Comparison of ENCODE assay signal across 1 cellular context in the genomic region with DNA sequence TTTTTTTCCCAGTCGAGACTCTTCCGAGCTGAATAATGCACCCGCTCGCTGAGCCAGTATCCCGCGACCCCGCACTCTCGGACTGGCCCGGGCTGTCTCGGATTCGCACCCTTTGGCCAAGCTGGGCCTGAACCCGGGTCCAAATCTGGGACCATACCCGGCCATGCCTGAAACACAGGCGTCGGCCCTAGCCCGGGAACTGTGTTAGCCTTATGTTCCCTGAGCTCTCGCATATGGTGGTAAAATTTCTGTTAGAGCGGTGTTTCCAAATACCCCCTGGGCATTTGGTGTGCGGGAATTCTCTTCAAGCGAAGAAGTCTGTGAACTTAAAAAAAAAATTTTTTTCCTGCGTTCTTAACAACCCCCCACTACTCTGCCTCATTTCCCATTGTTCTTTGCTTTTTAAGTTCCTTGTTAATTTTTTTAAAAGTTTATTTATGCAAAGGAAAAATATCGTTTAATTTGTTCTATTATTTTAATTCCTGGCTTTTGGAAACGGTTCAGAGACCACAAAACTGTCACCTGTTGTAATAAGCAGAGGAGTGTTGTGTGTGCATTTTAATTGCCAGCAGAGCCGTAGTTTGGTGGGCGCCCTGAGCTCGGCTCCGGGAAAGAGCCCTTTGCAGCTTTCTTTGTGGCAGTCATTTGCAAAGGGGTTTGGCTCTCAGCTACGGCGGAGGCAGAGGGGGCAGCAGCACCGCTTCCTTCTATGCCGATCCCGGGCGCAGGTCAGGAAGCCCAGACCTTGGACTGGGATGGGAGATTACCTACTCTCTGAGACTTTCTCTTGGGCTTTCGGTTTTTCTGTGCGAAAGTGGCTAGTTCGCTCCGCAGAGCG.
TF ChIP-seq lines count a peak whose summit lies in the region.

No MANE protein-coding gene starts in this region.

TF ChIP-seq in GM12878, 131 proteins besides CTCF, POLR2A, EP300 and RAD21:
- TF ChIP-seq E2F8 (IDR thresholded peaks at IDR 0.05; ENCODE audit: low read depth, partially characterized antibody) (no peak), SUZ12 (IDR thresholded peaks at IDR 0.05; ENCODE audit: unreplicated experiment) (peak; percentile 48), CBFB (IDR thresholded peaks at IDR 0.05; ENCODE audit: low read depth) (no peak), TBL1XR1 (IDR thresholded peaks at IDR 0.05; ENCODE audit: low read depth, low read length) (no peak), NFYA (IDR thresholded peaks at IDR 0.05; ENCODE audit: borderline replicate concordance, low read depth, low read length) (no peak)
